In genomic region chrX:81202413-81202794, GRCh38 we compare ENCODE assay signal across 8 cellular contexts. TPM values are rescaled to one million over a fixed set of nuclear protein-coding genes. Genes with fewer than 3 reads are reported as not detected.
DNase-seq lines count a peak whose midpoint lies in the region; ATAC-seq, FAIRE-seq and TF ChIP-seq lines count a peak whose summit lies in the region.

No MANE protein-coding gene starts in this region.

- peak; percentile 16 for DNase-seq in Jurkat, Clone E6-1 (ENCODE audit: low read depth, low spot score)
- DNase-seq in K562 (ENCODE audit: extremely low read depth in 1 of 4, low spot score in 3 of 4) (peak in 1 of 4 experiments; percentile 2), kidney tubule cell (ENCODE audit: low spot score) (peak; percentile 5), substantia nigra (lab: John Stamatoyannopoulos, UW) (peak in 4 of 49 donors; percentile 15 to 34 (median 20)), DMS114 treated with DMSO at 0.1 percent for 48 hours (lab: John Stamatoyannopoulos, UW; ENCODE audit: unreplicated experiment) (no peak)
- no peak for DNase-seq in effector CD4-positive, alpha-beta T cell

- POLR2A ChIA-PET in K562 (lab: Yijun Ruan, JAX), result interaction anchor here (0.6 to 1.9 kb wide), 3 partner anchors 8 to 28 kb away, joined by 3 to 8 read pairs (median 3); no protein-coding TSS in a partner anchor

- in situ Hi-C loops in K562 (cut with MboI), result no loop called here

- no peaks in the 10 kb centered on the region for H3K9me3 ChIP-seq in K562 (replicated peaks; ENCODE audit: control insufficient read depth, insufficient read depth, low read depth, low read length)

- peak overlapping the region; percentile 81 for H3K4me3 ChIP-seq in Jurkat, Clone E6-1 (ENCODE audit: low read length)
- peak overlapping the region; percentile 49 for H3K4me3 ChIP-seq in K562

- H4K20me1 ChIP-seq in K562 (replicated peaks; ENCODE audit: control insufficient read depth, insufficient read depth, low read length), result no peaks in the 10 kb centered on the region

- intact Hi-C loops in K562 (cut with micrococcal nuclease), result loop anchor here (5.0 kb wide), 1 partner anchor 80 kb away; no protein-coding TSS in a partner anchor

- no peaks in the 10 kb centered on the region for H3K27me3 ChIP-seq in K562 (ENCODE audit: control insufficient read depth in 2 of 2, insufficient read depth in 2 of 2, low read length in 2 of 2)

- H3K79me2 ChIP-seq in K562 (ENCODE audit: control insufficient read depth, insufficient read depth, low read length), result peaks cover 40% of the 10 kb centered on the region

- H3K27ac ChIP-seq in C4-2B (peak overlapping the region; percentile 52), K562 (ENCODE audit: extremely low read depth, low read depth, low read length) (peak overlapping the region; percentile 79), substantia nigra (ENCODE audit: low read depth, low read length, poor library complexity, severe bottlenecking) (peak overlapping the region; percentile 72)

- H3K9ac ChIP-seq in K562 (ENCODE audit: insufficient read depth in 1 of 2, low read depth in 2 of 2, low read length in 2 of 2), result peak overlapping the region; percentile 72 to 76; a peak in 3 of 4 replicates

- 0 out of 5 replicates have a peak, but pooled peaks cover 0 to 3% of the 10 kb centered on the region in 2 experiments for H3K4me1 ChIP-seq in K562 (replicated peaks in 1 of 2; ENCODE audit: control insufficient read depth in 2 of 2, insufficient read depth in 2 of 2, low read length in 2 of 2)

- TF ChIP-seq CTCF in C4-2B (conservative IDR thresholded peaks at IDR 0.05) (no peak), K562 (IDR thresholded peaks at IDR 0.05 in 2 of 3, conservative IDR thresholded peaks at IDR 0.05 in 1 of 3; ENCODE audit: insufficient read depth in 2 of 3, low read depth in 1 of 3, low read length in 3 of 3) (no peak)

- TF ChIP-seq EP300 in K562 (IDR thresholded peaks at IDR 0.05; ENCODE audit: low read length), result no peak

- CTCF ChIA-PET in K562 (lab: Yijun Ruan, JAX; ENCODE audit: low intra/inter-chr PET ratio), result no interaction called here

- TSS peak; percentile 57 for BruUV-seq in K562 (replicated peaks; lab: Mats Ljungman, UMichigan)

- H2AFZ ChIP-seq in K562 (ENCODE audit: low read depth, low read length), result peak overlapping the region; percentile 76; the same call in 1 of the 2 replicates

- no peak for FAIRE-seq in K562 (lab: Jason Lieb, UNC)

- H3K4me2 ChIP-seq in K562 (ENCODE audit: insufficient read depth, low read length), result peak overlapping the region; percentile 81

- WGBS in K562 (ENCODE audit: insufficient coverage, low coverage, missing lambda C conversion rate), result 0% methylated on average over 5 of the region's 8 CpGs

- no peaks in the 10 kb centered on the region for H3K36me3 ChIP-seq in K562 (ENCODE audit: control insufficient read depth, insufficient read depth, low read length)

- TF ChIP-seq POLR2A in K562 (conservative IDR thresholded peaks at IDR 0.05), result no peak

- TF ChIP-seq RAD21 in K562 (CRISPR knock-in tag; conservative IDR thresholded peaks at IDR 0.05 in 1 of 2, IDR thresholded peaks at IDR 0.05 in 1 of 2), result no peak

- ATAC-seq in K562, result peak; percentile 65
- no peak for ATAC-seq in HG02759 (IDR thresholded peaks at IDR 0.05; ENCODE audit: unreplicated experiment)

- H3K9me1 ChIP-seq in K562 (ENCODE audit: control insufficient read depth, insufficient read depth, low read length), result no peaks in the 10 kb centered on the region

TF ChIP-seq in K562, 482 proteins besides CTCF, POLR2A, EP300 and RAD21 (continues in another document):
- TF ChIP-seq PCBP2 (IDR thresholded peaks at IDR 0.05; ENCODE audit: low read depth, low read length, poor library complexity, severe bottlenecking), result no peak
- no peak for TF ChIP-seq AFF4 (CRISPR knock-in tag; IDR thresholded peaks at IDR 0.05)
- no peak for TF ChIP-seq ZNF140 (CRISPR knock-in tag; IDR thresholded peaks at IDR 0.05)
- TF ChIP-seq SIN3A (IDR thresholded peaks at IDR 0.05; ENCODE audit: borderline replicate concordance in 2 of 2, control insufficient read depth in 1 of 2, low read depth in 2 of 2, low read length in 2 of 2), result no peak
- TF ChIP-seq TAF1 (IDR thresholded peaks at IDR 0.05; ENCODE audit: control insufficient read depth, extremely low read depth, insufficient read depth, low read length, severe bottlenecking), result no peak
- TF ChIP-seq ZNF57 (CRISPR knock-in tag; IDR thresholded peaks at IDR 0.05), result no peak

RNA-seq across cellular contexts. Expression of gene SH3BGRL, which starts 0.5 kb away (rescaled TPM):
- polyA plus RNA-seq in Jurkat, Clone E6-1 (2012; ENCODE audit: insufficient read depth, insufficient read length), result 118 TPM
- total RNA-seq in K562 (2011; cell fraction: chromatin; rRNA removed; ENCODE audit: low replicate concordance), result 2.0 and 5.2 TPM in 2 replicates
- 2.0 and 2.5 TPM in 2 replicates for total RNA-seq in K562 (2011; cell fraction: nucleolus; rRNA removed)
- 4.1 and 8.2 TPM in 2 replicates for total RNA-seq in K562 (2011; cell fraction: nucleoplasm; rRNA removed)
- total RNA-seq in K562 (2014; rRNA removed) (21.2 and 21.3 TPM in 2 replicates), K562 (2014; rRNA removed; fragmentation: Illumina TruSeq; extraction: Trizol) (39.4 and 42.4 TPM in 2 replicates), K562 (2015; rRNA removed; fragmentation: Illumina TruSeq; extraction: Trizol) (50.6 and 54.9 TPM in 2 replicates), K562 (2021) (30.7 and 33.7 TPM in 2 replicates)
- polyA plus RNA-seq in K562 (2011; rRNA removed) (72.7 and 74.3 TPM in 2 replicates), K562 (2014; fragmentation: Illumina TruSeq; extraction: Trizol) (39.6 and 55.5 TPM in 2 replicates), K562 (2014; fragmentation: Nextera tagmentation; extraction: Ambion mirVana) (10 to 100 TPM; 45.4 to 67.4 TPM), K562 (2014; rRNA removed) (35.5 and 36.5 TPM in 2 replicates)
- 15.9 and 41.7 TPM in 2 replicates for polyA plus RNA-seq in K562 (2011; cell fraction: cytosol; rRNA removed)
- polyA plus RNA-seq in K562 (2011; cell fraction: nucleus; rRNA removed), result 5.0 and 12.4 TPM in 2 replicates
- 33.0 and 53.0 TPM in 2 replicates for polyA plus RNA-seq in K562 (2012)
- polyA minus RNA-seq in K562 (2011; rRNA and poly(A)+ RNA removed), result 35.3 and 48.7 TPM in 2 replicates
- polyA minus RNA-seq in K562 (2011; cell fraction: cytosol; rRNA and poly(A)+ RNA removed), result 10.8 and 13.7 TPM in 2 replicates
- 5.1 and 11.1 TPM in 2 replicates for polyA minus RNA-seq in K562 (2011; cell fraction: nucleus; rRNA and poly(A)+ RNA removed)

RNA-seq across cellular contexts. Expression of gene HMGN5, which starts 0.7 kb away (rescaled TPM):
- 43.5 TPM for polyA plus RNA-seq in Jurkat, Clone E6-1 (2012; ENCODE audit: insufficient read depth, insufficient read length)
- 1.0 and 1.1 TPM in 2 replicates for total RNA-seq in K562 (2011; cell fraction: chromatin; rRNA removed; ENCODE audit: low replicate concordance)
- 0.79 and 0.83 TPM in 2 replicates for total RNA-seq in K562 (2011; cell fraction: nucleolus; rRNA removed)
- total RNA-seq in K562 (2011; cell fraction: nucleoplasm; rRNA removed), result 1.8 and 2.7 TPM in 2 replicates
- total RNA-seq in K562 (2014; rRNA removed), result 2.5 and 3.6 TPM in 2 replicates
- 3.5 and 3.8 TPM in 2 replicates for total RNA-seq in K562 (2014; rRNA removed; fragmentation: Illumina TruSeq; extraction: Trizol)
- total RNA-seq in K562 (2015; rRNA removed; fragmentation: Illumina TruSeq; extraction: Trizol), result 4.6 and 5.5 TPM in 2 replicates
- 3.3 and 5.2 TPM in 2 replicates for total RNA-seq in K562 (2021)
- polyA plus RNA-seq in K562 (2011; rRNA removed), result 6.2 and 10.9 TPM in 2 replicates
- polyA plus RNA-seq in K562 (2011; cell fraction: cytosol; rRNA removed), result 1.0 and 3.0 TPM in 2 replicates
- 0.75 and 1.3 TPM in 2 replicates for polyA plus RNA-seq in K562 (2011; cell fraction: nucleus; rRNA removed)
- 11.5 and 20.2 TPM in 2 replicates for polyA plus RNA-seq in K562 (2012)
- polyA plus RNA-seq in K562 (2014; fragmentation: Illumina TruSeq; extraction: Trizol), result 35.3 and 56.1 TPM in 2 replicates
- 10 to 100 TPM in 1 of 2 experiments, 1 to 10 TPM in 1; 7.0 to 16.0 TPM for polyA plus RNA-seq in K562 (2014; fragmentation: Nextera tagmentation; extraction: Ambion mirVana)
- 15.7 and 20.9 TPM in 2 replicates for polyA plus RNA-seq in K562 (2014; rRNA removed)
- 4.6 and 5.8 TPM in 2 replicates for polyA minus RNA-seq in K562 (2011; rRNA and poly(A)+ RNA removed)
- 2.9 and 4.6 TPM in 2 replicates for polyA minus RNA-seq in K562 (2011; cell fraction: cytosol; rRNA and poly(A)+ RNA removed)
- polyA minus RNA-seq in K562 (2011; cell fraction: nucleus; rRNA and poly(A)+ RNA removed), result 0.54 and 1.9 TPM in 2 replicates

Comparison
In these comparisons a context has a peak if more than half of its experiments do, and no peak if none do; other contexts are left out.
1. DNase-seq: peak in Jurkat, Clone E6-1 (single experiment) and kidney tubule cell (single experiment); none in DMS114 treated with DMSO at 0.1 percent for 48 hours (single experiment) and effector CD4-positive, alpha-beta T cell (single experiment).
2. Peak in every context shown above with its lines, with median percentiles within 50 percentile points of each other: H3K27ac ChIP-seq.